Comparison of ENCODE assay signal across 1 cellular context in genomic region chr10:11824825-11825224, GRCh38.
TF ChIP-seq lines count a peak whose summit lies in the region.

No MANE protein-coding gene starts in this region.

TF ChIP-seq in K562, 482 proteins besides CTCF, POLR2A, EP300 and RAD21 (continued from another document and continues in another):
- TF ChIP-seq PATZ1 (CRISPR knock-in tag; IDR thresholded peaks at IDR 0.05; ENCODE audit: borderline replicate concordance) (no peak), ATF7 (IDR thresholded peaks at IDR 0.05) (peak; percentile 48), ARID4B (CRISPR knock-in tag; IDR thresholded peaks at IDR 0.05) (no peak), CREB1 (IDR thresholded peaks at IDR 0.05) (peak; percentile 54; the same call in 1 of the 2 replicates), CREB1 (CRISPR knock-in tag; IDR thresholded peaks at IDR 0.05) (no peak), SMARCE1 (IDR thresholded peaks at IDR 0.05) (peak; percentile 75), POLR2AphosphoS2 (IDR thresholded peaks at IDR 0.05; ENCODE audit: low read length) (no peak), PML (IDR thresholded peaks at IDR 0.05; ENCODE audit: low read length) (peak; percentile 51), HDAC1 (IDR thresholded peaks at IDR 0.05) (peak in 1 of 2 experiments; percentile 61; a peak in 1 of 4 replicates), USF1 (CRISPR knock-in tag; IDR thresholded peaks at IDR 0.05) (no peak), ZNF354B (CRISPR knock-in tag; IDR thresholded peaks at IDR 0.05) (no peak), HES1 (IDR thresholded peaks at IDR 0.05; ENCODE audit: low read depth) (peak; percentile 94), ATF1 (CRISPR knock-in tag; IDR thresholded peaks at IDR 0.05) (no peak), ATF1 (tag; IDR thresholded peaks at IDR 0.05) (peak; percentile 56), ESRRA (IDR thresholded peaks at IDR 0.05; ENCODE audit: borderline replicate concordance, low read depth) (peak; percentile 26; the same call in 1 of the 2 replicates), KLF16 (IDR thresholded peaks at IDR 0.05) (peak; percentile 91), TRIM24 (IDR thresholded peaks at IDR 0.05) (peak in 1 of 2 experiments; percentile 56; a peak in 2 of 4 replicates), CREM (IDR thresholded peaks at IDR 0.05; ENCODE audit: low read depth) (peak; percentile 39), MAX (CRISPR knock-in tag; IDR thresholded peaks at IDR 0.05) (peak; percentile 36; the same call in 1 of the 2 replicates), HMBOX1 (IDR thresholded peaks at IDR 0.05) (0 out of 2 replicates have a peak, but pooled peaks have one; percentile 5), LARP7 (IDR thresholded peaks at IDR 0.05) (no peak), TAL1 (IDR thresholded peaks at IDR 0.05) (peak; percentile 77), BCOR (IDR thresholded peaks at IDR 0.05) (peak; percentile 75), CCNT2 (IDR thresholded peaks at IDR 0.05; ENCODE audit: borderline replicate concordance, extremely low read depth, insufficient read length, low read depth, low read length) (peak; percentile 38), DACH1 (IDR thresholded peaks at IDR 0.05; ENCODE audit: partially characterized antibody) (peak; percentile 34), VEZF1 (CRISPR knock-in tag; IDR thresholded peaks at IDR 0.05) (0 out of 2 replicates have a peak, but pooled peaks have one; percentile 8), TCF3 (CRISPR knock-in tag; IDR thresholded peaks at IDR 0.05) (peak; percentile 82), MCM2 (IDR thresholded peaks at IDR 0.05; ENCODE audit: low read depth) (no peak), NCOA1 (IDR thresholded peaks at IDR 0.05; ENCODE audit: low read depth) (0 out of 2 replicates have a peak, but pooled peaks have one; percentile 24), L3MBTL2 (IDR thresholded peaks at IDR 0.05) (peak; percentile 56), ZNF445 (CRISPR knock-in tag; IDR thresholded peaks at IDR 0.05; ENCODE audit: low read depth) (no peak), ARID1B (IDR thresholded peaks at IDR 0.05) (peak; percentile 87), LEF1 (IDR thresholded peaks at IDR 0.05) (0 out of 2 replicates have a peak, but pooled peaks have one; percentile 43), TFAP4 (CRISPR knock-in tag; IDR thresholded peaks at IDR 0.05; ENCODE audit: borderline replicate concordance) (peak; percentile 55; the same call in 1 of the 2 replicates), MIER1 (IDR thresholded peaks at IDR 0.05; ENCODE audit: low read depth) (no peak), CBFA2T3 (IDR thresholded peaks at IDR 0.05) (peak; percentile 88), FOSL1 (tag; conservative IDR thresholded peaks at IDR 0.05) (peak; percentile 62; the same call in 1 of the 2 replicates), CTBP1 (IDR thresholded peaks at IDR 0.05; ENCODE audit: borderline replicate concordance) (peak; percentile 32; the same call in 1 of the 2 replicates), MYC (IDR thresholded peaks at IDR 0.05; ENCODE audit: low read depth, low read length) (peak; percentile 76), MYC (CRISPR knock-in tag; IDR thresholded peaks at IDR 0.05; ENCODE audit: borderline replicate concordance, low read depth) (no peak), KDM1A (IDR thresholded peaks at IDR 0.05) (peak; percentile 62 to 75; a peak in 3 of 4 replicates), POLR2AphosphoS5 (IDR thresholded peaks at IDR 0.05; ENCODE audit: control insufficient read depth, insufficient read depth, low read depth, low read length) (peak; percentile 72), ARID3A (IDR thresholded peaks at IDR 0.05; ENCODE audit: borderline replicate concordance, low read depth, low read length) (0 out of 2 replicates have a peak, but pooled peaks have one; percentile 14), MEIS2 (IDR thresholded peaks at IDR 0.05; ENCODE audit: partially characterized antibody) (peak; percentile 5), ZNF24 (IDR thresholded peaks at IDR 0.05) (no peak), CEBPB (tag; IDR thresholded peaks at IDR 0.05) (no peak), KDM2B (CRISPR knock-in tag; IDR thresholded peaks at IDR 0.05) (no peak), ZMIZ1 (IDR thresholded peaks at IDR 0.05; ENCODE audit: low read depth in 2 of 2, low read length in 2 of 2) (0 out of 4 replicates have a peak, but pooled peaks of 1 of the 2 experiments have one; percentile 56), JUND (IDR thresholded peaks at IDR 0.05; ENCODE audit: borderline replicate concordance, low read depth, low read length) (peak; percentile 73), JUND (tag; IDR thresholded peaks at IDR 0.05; ENCODE audit: borderline replicate concordance, low read depth, low read length) (peak; percentile 29; the same call in 1 of the 3 replicates), EP400 (IDR thresholded peaks at IDR 0.05) (peak; percentile 48; the same call in 1 of the 2 replicates), DPF2 (IDR thresholded peaks at IDR 0.05) (peak; percentile 78; the same call in 1 of the 2 replicates), HEY1 (CRISPR knock-in tag; IDR thresholded peaks at IDR 0.05; ENCODE audit: borderline replicate concordance) (no peak)
